Comparison of ENCODE assay signal across 1 cellular context in the genomic region with DNA sequence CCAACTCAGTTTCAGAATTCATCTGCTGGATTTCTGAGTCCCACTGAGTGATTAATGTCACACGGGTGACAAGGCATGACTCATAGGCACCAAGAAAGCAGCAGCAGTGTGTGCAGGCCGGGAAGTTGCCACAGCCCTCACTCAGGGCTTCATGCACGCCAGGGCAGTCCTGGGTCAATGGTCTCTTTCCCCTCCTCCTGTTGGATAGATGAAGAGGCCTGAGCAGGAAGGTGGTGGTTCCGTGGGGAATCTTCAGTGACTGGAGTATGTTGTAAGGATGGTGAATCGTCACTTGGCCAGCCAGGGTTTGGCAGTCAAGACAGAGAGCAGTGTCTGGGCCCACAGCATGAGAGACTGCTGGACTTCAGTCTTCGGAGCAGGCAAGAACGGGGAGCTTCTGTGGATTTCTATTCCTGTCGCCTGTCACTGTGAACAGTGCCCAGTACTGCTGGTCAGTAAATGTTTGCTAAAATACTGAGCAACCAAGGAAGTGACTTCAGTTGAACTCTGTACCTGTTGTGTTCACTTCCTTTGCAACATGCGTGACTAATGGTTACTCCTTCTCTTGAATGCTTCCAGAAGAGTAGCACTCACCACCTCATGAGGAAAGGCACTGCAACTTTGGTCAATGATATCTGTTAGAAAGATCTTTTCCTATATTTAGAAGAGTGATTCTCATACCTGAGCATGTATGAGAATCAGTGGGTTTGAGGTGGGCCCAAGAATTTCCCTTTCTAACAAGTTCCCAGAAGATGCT.
A peak's percentile ranks its signal among the peaks of the same experiment; 100 is the strongest.
TF ChIP-seq lines count a peak whose summit lies in the region.

No MANE protein-coding gene starts in this region.

TF ChIP-seq in HepG2, 621 proteins besides CTCF, POLR2A, EP300 and RAD21 (continued from another document and continues in another):
- TF ChIP-seq, protein P1, sequence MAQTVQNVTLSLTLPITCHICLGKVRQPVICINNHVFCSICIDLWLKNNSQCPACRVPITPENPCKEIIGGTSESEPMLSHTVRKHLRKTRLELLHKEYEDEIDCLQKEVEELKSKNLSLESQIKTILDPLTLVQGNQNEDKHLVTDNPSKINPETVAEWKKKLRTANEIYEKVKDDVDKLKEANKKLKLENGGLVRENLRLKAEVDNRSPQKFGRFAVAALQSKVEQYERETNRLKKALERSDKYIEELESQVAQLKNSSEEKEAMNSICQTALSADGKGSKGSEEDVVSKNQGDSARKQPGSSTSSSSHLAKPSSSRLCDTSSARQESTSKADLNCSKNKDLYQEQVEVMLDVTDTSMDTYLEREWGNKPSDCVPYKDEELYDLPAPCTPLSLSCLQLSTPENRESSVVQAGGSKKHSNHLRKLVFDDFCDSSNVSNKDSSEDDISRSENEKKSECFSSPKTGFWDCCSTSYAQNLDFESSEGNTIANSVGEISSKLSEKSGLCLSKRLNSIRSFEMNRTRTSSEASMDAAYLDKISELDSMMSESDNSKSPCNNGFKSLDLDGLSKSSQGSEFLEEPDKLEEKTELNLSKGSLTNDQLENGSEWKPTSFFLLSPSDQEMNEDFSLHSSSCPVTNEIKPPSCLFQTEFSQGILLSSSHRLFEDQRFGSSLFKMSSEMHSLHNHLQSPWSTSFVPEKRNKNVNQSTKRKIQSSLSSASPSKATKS (CRISPR knock-in tag; IDR thresholded peaks at IDR 0.05), result no peak
- TF ChIP-seq MIER3 (CRISPR knock-in tag; IDR thresholded peaks at IDR 0.05; ENCODE audit: borderline replicate concordance) (0 out of 2 replicates have a peak, but pooled peaks have one; percentile 0), ZNF558 (CRISPR knock-in tag; IDR thresholded peaks at IDR 0.05; ENCODE audit: borderline replicate concordance) (peak; percentile 33; the same call in 1 of the 2 replicates), KMT2B (CRISPR knock-in tag; IDR thresholded peaks at IDR 0.05) (peak; percentile 71), RORA (CRISPR knock-in tag; IDR thresholded peaks at IDR 0.05) (no peak), YEATS2 (CRISPR knock-in tag; IDR thresholded peaks at IDR 0.05; ENCODE audit: borderline replicate concordance) (peak; percentile 67; the same call in 1 of the 2 replicates), ZFYVE20 (CRISPR knock-in tag; IDR thresholded peaks at IDR 0.05; ENCODE audit: borderline replicate concordance, low read depth) (no peak), MTA1 (CRISPR knock-in tag; IDR thresholded peaks at IDR 0.05; ENCODE audit: borderline replicate concordance) (no peak), ZMAT3 (CRISPR knock-in tag; conservative IDR thresholded peaks at IDR 0.05) (no peak), ZNF556 (CRISPR knock-in tag; IDR thresholded peaks at IDR 0.05; ENCODE audit: borderline replicate concordance) (peak; percentile 19), ZNF335 (CRISPR knock-in tag; IDR thresholded peaks at IDR 0.05) (peak; percentile 70; the same call in 1 of the 2 replicates), CBX1 (IDR thresholded peaks at IDR 0.05; ENCODE audit: low read depth) (peak; percentile 91), ZNF329 (CRISPR knock-in tag; IDR thresholded peaks at IDR 0.05; ENCODE audit: low read depth) (no peak), IRX3 (CRISPR knock-in tag; IDR thresholded peaks at IDR 0.05; ENCODE audit: borderline replicate concordance, low read depth) (no peak), JUN (CRISPR knock-in tag; IDR thresholded peaks at IDR 0.05) (peak; percentile 78; the same call in 1 of the 2 replicates), ZNF773 (CRISPR knock-in tag; IDR thresholded peaks at IDR 0.05; ENCODE audit: borderline replicate concordance) (no peak), MED1 (CRISPR knock-in tag; IDR thresholded peaks at IDR 0.05) (peak; percentile 88), NFE2L1 (CRISPR knock-in tag; IDR thresholded peaks at IDR 0.05; ENCODE audit: borderline replicate concordance) (no peak), ZNF34 (CRISPR knock-in tag; IDR thresholded peaks at IDR 0.05; ENCODE audit: borderline replicate concordance) (no peak), SP2 (CRISPR knock-in tag; IDR thresholded peaks at IDR 0.05) (no peak), ZNF713 (CRISPR knock-in tag; IDR thresholded peaks at IDR 0.05) (no peak), ARNT (IDR thresholded peaks at IDR 0.05) (no peak), GTF2F1 (IDR thresholded peaks at IDR 0.05; ENCODE audit: low read length) (no peak; the same call in none of the 2 replicates), ZNF841 (CRISPR knock-in tag; IDR thresholded peaks at IDR 0.05; ENCODE audit: borderline replicate concordance) (no peak), ERF (CRISPR knock-in tag; IDR thresholded peaks at IDR 0.05) (peak; percentile 88), ZNF839 (CRISPR knock-in tag; IDR thresholded peaks at IDR 0.05; ENCODE audit: borderline replicate concordance) (no peak), NFE2 (CRISPR knock-in tag; IDR thresholded peaks at IDR 0.05) (no peak)
- TF ChIP-seq, protein P2, sequence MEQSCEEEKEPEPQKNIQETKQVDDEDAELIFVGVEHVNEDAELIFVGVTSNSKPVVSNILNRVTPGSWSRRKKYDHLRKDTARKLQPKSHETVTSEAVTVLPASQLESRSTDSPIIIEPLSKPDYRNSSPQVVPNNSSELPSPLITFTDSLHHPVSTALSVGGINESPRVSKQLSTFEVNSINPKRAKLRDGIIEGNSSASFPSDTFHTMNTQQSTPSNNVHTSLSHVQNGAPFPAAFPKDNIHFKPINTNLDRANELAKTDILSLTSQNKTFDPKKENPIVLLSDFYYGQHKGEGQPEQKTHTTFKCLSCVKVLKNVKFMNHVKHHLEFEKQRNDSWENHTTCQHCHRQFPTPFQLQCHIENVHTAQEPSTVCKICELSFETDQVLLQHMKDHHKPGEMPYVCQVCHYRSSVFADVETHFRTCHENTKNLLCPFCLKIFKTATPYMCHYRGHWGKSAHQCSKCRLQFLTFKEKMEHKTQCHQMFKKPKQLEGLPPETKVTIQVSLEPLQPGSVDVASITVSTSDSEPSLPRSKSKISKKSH (CRISPR knock-in tag; IDR thresholded peaks at IDR 0.05; ENCODE audit: borderline replicate concordance), result peak; percentile 55; the same call in 1 of the 2 replicates
- TF ChIP-seq, protein P3, sequence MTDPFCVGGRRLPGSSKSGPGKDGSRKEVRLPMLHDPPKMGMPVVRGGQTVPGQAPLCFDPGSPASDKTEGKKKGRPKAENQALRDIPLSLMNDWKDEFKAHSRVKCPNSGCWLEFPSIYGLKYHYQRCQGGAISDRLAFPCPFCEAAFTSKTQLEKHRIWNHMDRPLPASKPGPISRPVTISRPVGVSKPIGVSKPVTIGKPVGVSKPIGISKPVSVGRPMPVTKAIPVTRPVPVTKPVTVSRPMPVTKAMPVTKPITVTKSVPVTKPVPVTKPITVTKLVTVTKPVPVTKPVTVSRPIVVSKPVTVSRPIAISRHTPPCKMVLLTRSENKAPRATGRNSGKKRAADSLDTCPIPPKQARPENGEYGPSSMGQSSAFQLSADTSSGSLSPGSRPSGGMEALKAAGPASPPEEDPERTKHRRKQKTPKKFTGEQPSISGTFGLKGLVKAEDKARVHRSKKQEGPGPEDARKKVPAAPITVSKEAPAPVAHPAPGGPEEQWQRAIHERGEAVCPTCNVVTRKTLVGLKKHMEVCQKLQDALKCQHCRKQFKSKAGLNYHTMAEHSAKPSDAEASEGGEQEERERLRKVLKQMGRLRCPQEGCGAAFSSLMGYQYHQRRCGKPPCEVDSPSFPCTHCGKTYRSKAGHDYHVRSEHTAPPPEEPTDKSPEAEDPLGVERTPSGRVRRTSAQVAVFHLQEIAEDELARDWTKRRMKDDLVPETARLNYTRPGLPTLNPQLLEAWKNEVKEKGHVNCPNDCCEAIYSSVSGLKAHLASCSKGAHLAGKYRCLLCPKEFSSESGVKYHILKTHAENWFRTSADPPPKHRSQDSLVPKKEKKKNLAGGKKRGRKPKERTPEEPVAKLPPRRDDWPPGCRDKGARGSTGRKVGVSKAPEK (CRISPR knock-in tag; IDR thresholded peaks at IDR 0.05; ENCODE audit: borderline replicate concordance), result no peak
- TF ChIP-seq, protein P4, sequence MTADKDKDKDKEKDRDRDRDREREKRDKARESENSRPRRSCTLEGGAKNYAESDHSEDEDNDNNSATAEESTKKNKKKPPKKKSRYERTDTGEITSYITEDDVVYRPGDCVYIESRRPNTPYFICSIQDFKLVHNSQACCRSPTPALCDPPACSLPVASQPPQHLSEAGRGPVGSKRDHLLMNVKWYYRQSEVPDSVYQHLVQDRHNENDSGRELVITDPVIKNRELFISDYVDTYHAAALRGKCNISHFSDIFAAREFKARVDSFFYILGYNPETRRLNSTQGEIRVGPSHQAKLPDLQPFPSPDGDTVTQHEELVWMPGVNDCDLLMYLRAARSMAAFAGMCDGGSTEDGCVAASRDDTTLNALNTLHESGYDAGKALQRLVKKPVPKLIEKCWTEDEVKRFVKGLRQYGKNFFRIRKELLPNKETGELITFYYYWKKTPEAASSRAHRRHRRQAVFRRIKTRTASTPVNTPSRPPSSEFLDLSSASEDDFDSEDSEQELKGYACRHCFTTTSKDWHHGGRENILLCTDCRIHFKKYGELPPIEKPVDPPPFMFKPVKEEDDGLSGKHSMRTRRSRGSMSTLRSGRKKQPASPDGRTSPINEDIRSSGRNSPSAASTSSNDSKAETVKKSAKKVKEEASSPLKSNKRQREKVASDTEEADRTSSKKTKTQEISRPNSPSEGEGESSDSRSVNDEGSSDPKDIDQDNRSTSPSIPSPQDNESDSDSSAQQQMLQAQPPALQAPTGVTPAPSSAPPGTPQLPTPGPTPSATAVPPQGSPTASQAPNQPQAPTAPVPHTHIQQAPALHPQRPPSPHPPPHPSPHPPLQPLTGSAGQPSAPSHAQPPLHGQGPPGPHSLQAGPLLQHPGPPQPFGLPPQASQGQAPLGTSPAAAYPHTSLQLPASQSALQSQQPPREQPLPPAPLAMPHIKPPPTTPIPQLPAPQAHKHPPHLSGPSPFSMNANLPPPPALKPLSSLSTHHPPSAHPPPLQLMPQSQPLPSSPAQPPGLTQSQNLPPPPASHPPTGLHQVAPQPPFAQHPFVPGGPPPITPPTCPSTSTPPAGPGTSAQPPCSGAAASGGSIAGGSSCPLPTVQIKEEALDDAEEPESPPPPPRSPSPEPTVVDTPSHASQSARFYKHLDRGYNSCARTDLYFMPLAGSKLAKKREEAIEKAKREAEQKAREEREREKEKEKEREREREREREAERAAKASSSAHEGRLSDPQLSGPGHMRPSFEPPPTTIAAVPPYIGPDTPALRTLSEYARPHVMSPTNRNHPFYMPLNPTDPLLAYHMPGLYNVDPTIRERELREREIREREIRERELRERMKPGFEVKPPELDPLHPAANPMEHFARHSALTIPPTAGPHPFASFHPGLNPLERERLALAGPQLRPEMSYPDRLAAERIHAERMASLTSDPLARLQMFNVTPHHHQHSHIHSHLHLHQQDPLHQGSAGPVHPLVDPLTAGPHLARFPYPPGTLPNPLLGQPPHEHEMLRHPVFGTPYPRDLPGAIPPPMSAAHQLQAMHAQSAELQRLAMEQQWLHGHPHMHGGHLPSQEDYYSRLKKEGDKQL (CRISPR knock-in tag; IDR thresholded peaks at IDR 0.05; ENCODE audit: low read depth), result 0 out of 2 replicates have a peak, but pooled peaks have one; percentile 54
- TF ChIP-seq, protein P5, sequence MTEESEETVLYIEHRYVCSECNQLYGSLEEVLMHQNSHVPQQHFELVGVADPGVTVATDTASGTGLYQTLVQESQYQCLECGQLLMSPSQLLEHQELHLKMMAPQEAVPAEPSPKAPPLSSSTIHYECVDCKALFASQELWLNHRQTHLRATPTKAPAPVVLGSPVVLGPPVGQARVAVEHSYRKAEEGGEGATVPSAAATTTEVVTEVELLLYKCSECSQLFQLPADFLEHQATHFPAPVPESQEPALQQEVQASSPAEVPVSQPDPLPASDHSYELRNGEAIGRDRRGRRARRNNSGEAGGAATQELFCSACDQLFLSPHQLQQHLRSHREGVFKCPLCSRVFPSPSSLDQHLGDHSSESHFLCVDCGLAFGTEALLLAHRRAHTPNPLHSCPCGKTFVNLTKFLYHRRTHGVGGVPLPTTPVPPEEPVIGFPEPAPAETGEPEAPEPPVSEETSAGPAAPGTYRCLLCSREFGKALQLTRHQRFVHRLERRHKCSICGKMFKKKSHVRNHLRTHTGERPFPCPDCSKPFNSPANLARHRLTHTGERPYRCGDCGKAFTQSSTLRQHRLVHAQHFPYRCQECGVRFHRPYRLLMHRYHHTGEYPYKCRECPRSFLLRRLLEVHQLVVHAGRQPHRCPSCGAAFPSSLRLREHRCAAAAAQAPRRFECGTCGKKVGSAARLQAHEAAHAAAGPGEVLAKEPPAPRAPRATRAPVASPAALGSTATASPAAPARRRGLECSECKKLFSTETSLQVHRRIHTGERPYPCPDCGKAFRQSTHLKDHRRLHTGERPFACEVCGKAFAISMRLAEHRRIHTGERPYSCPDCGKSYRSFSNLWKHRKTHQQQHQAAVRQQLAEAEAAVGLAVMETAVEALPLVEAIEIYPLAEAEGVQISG (CRISPR knock-in tag; IDR thresholded peaks at IDR 0.05), result peak; percentile 60
- TF ChIP-seq, protein P6, sequence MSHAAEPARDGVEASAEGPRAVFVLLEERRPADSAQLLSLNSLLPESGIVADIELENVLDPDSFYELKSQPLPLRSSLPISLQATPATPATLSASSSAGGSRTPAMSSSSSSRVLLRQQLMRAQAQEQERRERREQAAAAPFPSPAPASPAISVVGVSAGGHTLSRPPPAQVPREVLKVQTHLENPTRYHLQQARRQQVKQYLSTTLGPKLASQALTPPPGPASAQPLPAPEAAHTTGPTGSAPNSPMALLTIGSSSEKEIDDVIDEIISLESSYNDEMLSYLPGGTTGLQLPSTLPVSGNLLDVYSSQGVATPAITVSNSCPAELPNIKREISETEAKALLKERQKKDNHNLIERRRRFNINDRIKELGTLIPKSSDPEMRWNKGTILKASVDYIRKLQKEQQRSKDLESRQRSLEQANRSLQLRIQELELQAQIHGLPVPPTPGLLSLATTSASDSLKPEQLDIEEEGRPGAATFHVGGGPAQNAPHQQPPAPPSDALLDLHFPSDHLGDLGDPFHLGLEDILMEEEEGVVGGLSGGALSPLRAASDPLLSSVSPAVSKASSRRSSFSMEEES (CRISPR knock-in tag; IDR thresholded peaks at IDR 0.05), result peak; percentile 45; the same call in 1 of the 2 replicates
- TF ChIP-seq, protein P7, sequence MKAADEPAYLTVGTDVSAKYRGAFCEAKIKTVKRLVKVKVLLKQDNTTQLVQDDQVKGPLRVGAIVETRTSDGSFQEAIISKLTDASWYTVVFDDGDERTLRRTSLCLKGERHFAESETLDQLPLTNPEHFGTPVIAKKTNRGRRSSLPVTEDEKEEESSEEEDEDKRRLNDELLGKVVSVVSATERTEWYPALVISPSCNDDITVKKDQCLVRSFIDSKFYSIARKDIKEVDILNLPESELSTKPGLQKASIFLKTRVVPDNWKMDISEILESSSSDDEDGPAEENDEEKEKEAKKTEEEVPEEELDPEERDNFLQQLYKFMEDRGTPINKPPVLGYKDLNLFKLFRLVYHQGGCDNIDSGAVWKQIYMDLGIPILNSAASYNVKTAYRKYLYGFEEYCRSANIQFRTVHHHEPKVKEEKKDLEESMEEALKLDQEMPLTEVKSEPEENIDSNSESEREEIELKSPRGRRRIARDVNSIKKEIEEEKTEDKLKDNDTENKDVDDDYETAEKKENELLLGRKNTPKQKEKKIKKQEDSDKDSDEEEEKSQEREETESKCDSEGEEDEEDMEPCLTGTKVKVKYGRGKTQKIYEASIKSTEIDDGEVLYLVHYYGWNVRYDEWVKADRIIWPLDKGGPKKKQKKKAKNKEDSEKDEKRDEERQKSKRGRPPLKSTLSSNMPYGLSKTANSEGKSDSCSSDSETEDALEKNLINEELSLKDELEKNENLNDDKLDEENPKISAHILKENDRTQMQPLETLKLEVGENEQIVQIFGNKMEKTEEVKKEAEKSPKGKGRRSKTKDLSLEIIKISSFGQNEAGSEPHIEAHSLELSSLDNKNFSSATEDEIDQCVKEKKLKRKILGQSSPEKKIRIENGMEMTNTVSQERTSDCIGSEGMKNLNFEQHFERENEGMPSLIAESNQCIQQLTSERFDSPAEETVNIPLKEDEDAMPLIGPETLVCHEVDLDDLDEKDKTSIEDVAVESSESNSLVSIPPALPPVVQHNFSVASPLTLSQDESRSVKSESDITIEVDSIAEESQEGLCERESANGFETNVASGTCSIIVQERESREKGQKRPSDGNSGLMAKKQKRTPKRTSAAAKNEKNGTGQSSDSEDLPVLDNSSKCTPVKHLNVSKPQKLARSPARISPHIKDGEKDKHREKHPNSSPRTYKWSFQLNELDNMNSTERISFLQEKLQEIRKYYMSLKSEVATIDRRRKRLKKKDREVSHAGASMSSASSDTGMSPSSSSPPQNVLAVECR (CRISPR knock-in tag; IDR thresholded peaks at IDR 0.05; ENCODE audit: borderline replicate concordance), result no peak
